In the genomic region with DNA sequence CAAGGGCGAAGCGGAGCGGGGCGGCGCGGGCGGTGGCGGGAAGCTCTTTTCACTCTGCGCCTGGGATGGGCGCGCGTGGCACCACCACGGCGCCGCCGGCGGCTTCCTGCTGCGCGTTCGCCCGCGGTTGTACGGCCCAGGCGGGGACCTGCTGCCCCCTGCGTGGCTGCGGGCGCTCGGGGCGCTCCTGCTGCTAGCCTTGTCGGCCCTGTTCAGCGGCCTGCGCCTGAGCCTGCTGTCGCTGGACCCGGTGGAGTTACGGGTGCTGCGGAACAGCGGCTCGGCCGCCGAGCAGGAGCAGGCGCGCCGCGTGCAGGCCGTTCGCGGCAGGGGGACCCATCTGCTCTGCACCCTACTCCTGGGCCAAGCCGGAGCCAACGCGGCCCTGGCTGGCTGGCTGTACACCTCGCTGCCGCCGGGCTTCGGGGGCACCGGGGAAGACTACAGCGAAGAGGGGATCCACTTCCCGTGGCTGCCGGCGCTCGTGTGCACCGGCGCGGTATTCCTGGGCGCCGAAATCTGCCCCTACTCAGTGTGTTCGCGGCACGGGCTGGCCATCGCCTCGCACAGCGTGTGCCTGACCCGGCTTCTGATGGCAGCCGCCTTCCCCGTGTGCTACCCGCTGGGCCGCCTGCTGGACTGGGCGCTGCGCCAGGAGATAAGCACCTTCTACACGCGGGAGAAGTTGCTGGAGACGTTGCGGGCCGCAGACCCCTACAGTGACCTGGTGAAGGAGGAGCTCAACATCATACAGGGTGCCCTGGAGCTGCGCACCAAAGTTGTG, we compare ENCODE assay signal across 8 cellular contexts. TPM values are rescaled to one million over a fixed set of nuclear protein-coding genes. Genes with fewer than 3 reads are reported as not detected.
DNase-seq lines count a peak whose midpoint lies in the region; ATAC-seq and TF ChIP-seq lines count a peak whose summit lies in the region.

No MANE protein-coding gene starts in this region.

- no peak for TF ChIP-seq CTCF in CD14-positive monocyte (IDR thresholded peaks at IDR 0.05)

- H3K9me3 ChIP-seq in iPS-18c (ENCODE audit: control insufficient read depth, insufficient read depth, low read length): no peaks in the 10 kb centered on the region

- H3K9me3 Mint-ChIP-seq in activated naive CD8-positive, alpha-beta T cell treated with anti-CD3 and anti-CD28 coated beads, Interleukin-2, amount 50 U/mL, for 24 hours: no peaks in the 10 kb centered on the region
- peaks cover 2 to 20% (median 7%) of the 10 kb centered on the region in 7 donors for H3K9me3 Mint-ChIP-seq in CD14-positive monocyte

- intact Hi-C loops in CD14-positive monocyte (cut with micrococcal nuclease): no loop called here

- H3K27ac Mint-ChIP-seq in activated naive CD8-positive, alpha-beta T cell treated with anti-CD3 and anti-CD28 coated beads, Interleukin-2, amount 50 U/mL, for 24 hours: no peak overlapping the region
- H3K27ac Mint-ChIP-seq in CD14-positive monocyte: no peak overlapping the region

- ATAC-seq in GM18907 (IDR thresholded peaks at IDR 0.05; ENCODE audit: unreplicated experiment) (peak; percentile 39), HG03442 (IDR thresholded peaks at IDR 0.05; ENCODE audit: unreplicated experiment) (peak; percentile 29), HG03469 (IDR thresholded peaks at IDR 0.05; ENCODE audit: unreplicated experiment) (no peak)
- peak; percentile 44 for ATAC-seq in activated naive CD8-positive, alpha-beta T cell treated with anti-CD3 and anti-CD28 coated beads, Interleukin-2, amount 50 U/mL, for 24 hours

- peaks cover 41% of the 10 kb centered on the region for H3K27me3 Mint-ChIP-seq in activated naive CD8-positive, alpha-beta T cell treated with anti-CD3 and anti-CD28 coated beads, Interleukin-2, amount 50 U/mL, for 24 hours
- peaks cover 39 to 53% (median 41%) of the 10 kb centered on the region in 3 donors for H3K27me3 Mint-ChIP-seq in CD14-positive monocyte (ENCODE audit: low read depth in 3 of 3)

- H3K36me3 Mint-ChIP-seq in activated naive CD8-positive, alpha-beta T cell treated with anti-CD3 and anti-CD28 coated beads, Interleukin-2, amount 50 U/mL, for 24 hours (ENCODE audit: low read depth): peaks cover 2% of the 10 kb centered on the region
- H3K36me3 Mint-ChIP-seq in CD14-positive monocyte: no peaks in the 10 kb centered on the region

- peak overlapping the region; percentile 59 for H3K4me3 ChIP-seq in iPS-18c (ENCODE audit: insufficient read depth, low read depth, low read length)

- in situ Hi-C loops in ACHN (cut with HindIII; ENCODE audit: low pct_ligation_motif_present, low pct_unique_long_range_greater_than_20kb, low sequenced_read_pairs): no loop called here

- H3K4me1 Mint-ChIP-seq in activated naive CD8-positive, alpha-beta T cell treated with anti-CD3 and anti-CD28 coated beads, Interleukin-2, amount 50 U/mL, for 24 hours: peaks cover 5% of the 10 kb centered on the region
- H3K4me1 Mint-ChIP-seq in CD14-positive monocyte: peaks cover 3% of the 10 kb centered on the region

- peak overlapping the region; percentile 7 for H3K4me3 Mint-ChIP-seq in activated naive CD8-positive, alpha-beta T cell treated with anti-CD3 and anti-CD28 coated beads, Interleukin-2, amount 50 U/mL, for 24 hours
- peak overlapping the region in 1 of 2 donors; percentile 70 for H3K4me3 Mint-ChIP-seq in CD14-positive monocyte

- DNase-seq in ACHN: peak; percentile 31
- peak; percentile 8 for DNase-seq in activated naive CD8-positive, alpha-beta T cell treated with anti-CD3 and anti-CD28 coated beads, Interleukin-2, amount 50 U/mL, for 24 hours
- DNase-seq in stimulated activated CD4-positive, alpha-beta T cell treated with anti-CD3 and anti-CD28 coated beads, Interleukin-1b, Interleukin-23, amount 100 ng/mL, for 48 hours: peak; percentile 9
- no peak for DNase-seq in CD14-positive monocyte (ENCODE audit: low spot score)

RNA-seq across cellular contexts. Expression of a gene that starts 0.9 kb away (rescaled TPM):
- not detected for polyA plus RNA-seq in CD14-positive monocyte
